Comparison of ENCODE assay signal across 9 cellular contexts in genomic region chr17:36755586-36755985, GRCh38.
DNase-seq lines count a peak whose midpoint lies in the region; ATAC-seq and TF ChIP-seq lines count a peak whose summit lies in the region.
"Had no signal": no experiment of that assay in that cellular context is flagged by ENCODE, and none has a peak within 500 bp of the region (broad histone marks: within the 10 kb centered on the region; RNA-seq: fewer than 3 reads in every experiment).

No MANE protein-coding gene starts in this region.

- H3K4me2 ChIP-seq in OCI-LY7 (ENCODE audit: low read length) (no peak overlapping the region), mesendoderm (ENCODE audit: low read length) (no peak overlapping the region)
- H3K4me2 ChIP-seq: BLaER1 had no signal

- no TSS peak for BruUV-seq in OCI-LY7 (replicated peaks; lab: Mats Ljungman, UMichigan)

- no peak overlapping the region for H3K9ac ChIP-seq in mesendoderm (ENCODE audit: low read length)
- H3K9ac ChIP-seq: BLaER1 had no signal

- H3K79me1 ChIP-seq in mesendoderm (ENCODE audit: low read length) = no peaks in the 10 kb centered on the region

- H2AFZ ChIP-seq in OCI-LY7 (ENCODE audit: low read length) = no peak overlapping the region

- H3K4me3 ChIP-seq in OCI-LY7 (ENCODE audit: low read depth, low read length, poor library complexity, severe bottlenecking) = no peak overlapping the region
- H3K4me3 ChIP-seq in mesendoderm (ENCODE audit: low read length) = no peak overlapping the region
- no peak overlapping the region for H3K4me3 ChIP-seq in esophagus squamous epithelium
- no peak overlapping the region for H3K4me3 ChIP-seq in uterus
- H3K4me3 ChIP-seq: BLaER1 had no signal

- CTCF ChIA-PET in OCI-LY7 (lab: Charles Lee; ENCODE audit: unreplicated experiment) = no interaction called here

- no CpG with 5 or more reads among the region's 10 CpGs for WGBS in mesendoderm (ENCODE audit: extremely low coverage, insufficient coverage, low lambda C conversion rate)
- 43 to 47% methylated on average over 10 of the region's 10 CpGs for WGBS in esophagus squamous epithelium, 2 donors

- H3K79me2 ChIP-seq in OCI-LY7 (ENCODE audit: insufficient read depth, low read depth, low read length) (no peaks in the 10 kb centered on the region), mesendoderm (ENCODE audit: control insufficient read depth, insufficient read depth, low read length) (no peaks in the 10 kb centered on the region)

- no peaks in the 10 kb centered on the region for H3K9me2 ChIP-seq in OCI-LY7 (ENCODE audit: insufficient read depth, low read length)

- no peaks in the 10 kb centered on the region for H4K20me1 ChIP-seq in OCI-LY7 (ENCODE audit: insufficient read depth, low read length)
- H4K20me1 ChIP-seq: BLaER1 had no signal

- H3K27me3 ChIP-seq in mesendoderm (ENCODE audit: insufficient read depth, low read length, poor library complexity) (no peaks in the 10 kb centered on the region), esophagus squamous epithelium (peaks cover 0 to 68% (median 0%) of the 10 kb centered on the region in 4 donors), uterus (no peaks in the 10 kb centered on the region)
- H3K27me3 ChIP-seq: BLaER1 had no signal

- intact Hi-C loops in OCI-LY7 (cut with micrococcal nuclease; ENCODE audit: unreplicated experiment) = loop anchor here (5.0 kb wide), 1 partner anchor 128 kb away; no protein-coding TSS in a partner anchor
- intact Hi-C loops in esophagus squamous epithelium (cut with DNase I) = no loop called here
- intact Hi-C loops in uterus (cut with DNase I; ENCODE audit: low total_unique reads) = no loop called here

- H3K56ac ChIP-seq in mesendoderm (ENCODE audit: low read length) = peak overlapping the region; percentile 46

- TF ChIP-seq POLR2A in esophagus squamous epithelium (IDR thresholded peaks at IDR 0.05) = no peak
- TF ChIP-seq POLR2A in uterus (IDR thresholded peaks at IDR 0.05) = no peak

- H2BK120ac ChIP-seq in mesendoderm (ENCODE audit: low read depth, low read length) = no peak overlapping the region

- H3K27ac ChIP-seq in OCI-LY7 (ENCODE audit: low read depth, low read length, poor library complexity, severe bottlenecking) (no peak overlapping the region), mesendoderm (ENCODE audit: low read depth, low read length) (no peak overlapping the region), esophagus squamous epithelium (no peak overlapping the region), uterus (no peak overlapping the region)
- H3K27ac ChIP-seq: BLaER1 had no signal

- H3K9me3 Mint-ChIP-seq in activated naive CD4-positive, alpha-beta T cell treated with anti-CD3 and anti-CD28 coated beads, Interleukin-2, amount 50 U/mL, for 72 hours = no peaks in the 10 kb centered on the region

- H4K8ac ChIP-seq in mesendoderm (ENCODE audit: low read depth, low read length) = no peak overlapping the region

- no peaks in the 10 kb centered on the region for H3K9me3 ChIP-seq in OCI-LY7 (ENCODE audit: low read length)
- H3K9me3 ChIP-seq in esophagus squamous epithelium = no peaks in the 10 kb centered on the region
- no peaks in the 10 kb centered on the region for H3K9me3 ChIP-seq in uterus
- H3K9me3 ChIP-seq: BLaER1 had no signal

- no peaks in the 10 kb centered on the region for H3K36me3 ChIP-seq in OCI-LY7 (ENCODE audit: insufficient read depth, low read length)
- H3K36me3 ChIP-seq in mesendoderm (ENCODE audit: control insufficient read depth, insufficient read depth, low read length) = no peaks in the 10 kb centered on the region
- no peaks in the 10 kb centered on the region for H3K36me3 ChIP-seq in esophagus squamous epithelium
- no peaks in the 10 kb centered on the region for H3K36me3 ChIP-seq in uterus
- H3K36me3 ChIP-seq: BLaER1 had no signal

- no peak overlapping the region for H3K23ac ChIP-seq in mesendoderm (ENCODE audit: low read length)

- no peak overlapping the region for H2AK5ac ChIP-seq in mesendoderm (ENCODE audit: low read length)

- ATAC-seq in activated naive CD4-positive, alpha-beta T cell treated with anti-CD3 and anti-CD28 coated beads, Interleukin-2, amount 50 U/mL, for 72 hours = peak; percentile 34 to 54
- no peak for ATAC-seq in GM18511 (IDR thresholded peaks at IDR 0.05; ENCODE audit: unreplicated experiment)

- peak overlapping the region in 1 of 2 donors; percentile 28 for H3K27ac Mint-ChIP-seq in activated naive CD4-positive, alpha-beta T cell treated with anti-CD3 and anti-CD28 coated beads, Interleukin-2, amount 50 U/mL, for 72 hours

- H3K4ac ChIP-seq in mesendoderm (ENCODE audit: low read depth, low read length) = no peak overlapping the region

- POLR2A ChIA-PET in OCI-LY7 (lab: Charles Lee) = no interaction called here

- H3K36me3 Mint-ChIP-seq in activated naive CD4-positive, alpha-beta T cell treated with anti-CD3 and anti-CD28 coated beads, Interleukin-2, amount 50 U/mL, for 72 hours = no peaks in the 10 kb centered on the region

- TF ChIP-seq CTCF in OCI-LY7 (conservative IDR thresholded peaks at IDR 0.05; ENCODE audit: low read length) (peak; percentile 65), esophagus squamous epithelium (IDR thresholded peaks at IDR 0.05) (peak in 3 of 6 experiments; percentile 12 to 38 (median 16)), uterus (IDR thresholded peaks at IDR 0.05) (no peak)

- no peak overlapping the region for H3K18ac ChIP-seq in mesendoderm (ENCODE audit: low read length)

- no peak overlapping the region for H4K5ac ChIP-seq in mesendoderm (ENCODE audit: low read length)

- no peak overlapping the region for H2BK15ac ChIP-seq in mesendoderm (replicated peaks; ENCODE audit: low read depth)

- DNase-seq in NCI-H2081 (lab: John Stamatoyannopoulos, UW) (peak; percentile 23 to 26), NCI-H2081 treated with DMSO at 0.1 percent for 48 hours (lab: John Stamatoyannopoulos, UW) (no peak), OCI-LY7 (ENCODE audit: low spot score) (peak; percentile 13), mesendoderm (peak; percentile 77), esophagus squamous epithelium (lab: John Stamatoyannopoulos, UW) (no peak), uterus (no peak)
- peak in 1 of 2 donors; percentile 42 for DNase-seq in activated naive CD4-positive, alpha-beta T cell treated with anti-CD3 and anti-CD28 coated beads, Interleukin-2, amount 50 U/mL, for 72 hours (ENCODE audit: low spot score in 2 of 2)

- no peak overlapping the region for H2BK5ac ChIP-seq in mesendoderm (ENCODE audit: low read length)

- H3K4me1 ChIP-seq in OCI-LY7 (ENCODE audit: insufficient read depth, low read length, poor library complexity, severe bottlenecking) = no peaks in the 10 kb centered on the region
- H3K4me1 ChIP-seq in mesendoderm (ENCODE audit: control insufficient read depth, low read depth, low read length) = no peaks in the 10 kb centered on the region
- H3K4me1 ChIP-seq in esophagus squamous epithelium = no peaks in the 10 kb centered on the region
- no peaks in the 10 kb centered on the region for H3K4me1 ChIP-seq in uterus
- H3K4me1 ChIP-seq: BLaER1 had no signal

Comparison
In these comparisons a context has a peak if more than half of its experiments do, and no peak if none do; other contexts are left out.
1. DNase-seq: peak in NCI-H2081 (2 of 2), OCI-LY7 (single experiment) and mesendoderm (single experiment); none in NCI-H2081 treated with DMSO at 0.1 percent for 48 hours (single experiment), esophagus squamous epithelium (single experiment) and uterus (0 of 2).